ENCODE assay signal across 2 cellular contexts in the genomic region with DNA sequence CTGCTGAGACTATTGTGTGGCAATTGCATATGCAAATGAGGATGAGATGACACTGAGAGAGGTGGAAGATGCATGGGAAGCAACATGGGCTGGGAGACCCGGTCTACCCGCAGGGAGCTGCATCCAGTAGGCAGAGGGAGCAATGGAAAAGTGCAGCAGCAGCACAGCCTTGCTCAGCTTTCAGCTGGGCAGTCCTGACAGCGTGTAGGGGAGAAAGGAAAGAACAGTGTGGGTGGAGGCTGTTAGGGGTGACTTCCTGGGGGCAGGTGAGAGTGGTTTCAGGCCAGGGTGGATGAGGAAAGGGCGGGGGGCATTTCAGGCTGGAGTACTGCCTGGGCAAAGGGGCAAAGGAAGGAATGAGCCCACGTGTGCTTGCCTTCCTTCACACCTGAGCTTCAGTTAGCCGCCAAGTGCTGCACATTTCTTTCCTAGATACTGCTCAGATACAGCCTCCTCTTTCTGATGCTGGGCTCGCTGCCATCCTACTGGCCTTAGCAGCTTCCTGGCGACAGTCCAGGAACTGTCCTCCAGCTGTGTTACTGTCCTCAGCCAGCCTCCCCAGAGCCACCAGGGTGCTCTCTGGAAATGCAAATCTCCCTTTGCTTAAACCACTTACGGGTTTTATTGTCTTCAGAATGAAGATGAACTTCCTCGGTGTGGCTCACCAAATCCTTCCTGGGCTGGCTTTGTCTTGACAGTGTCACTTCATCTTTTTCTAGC.
TF ChIP-seq lines count a peak whose summit lies in the region.

No MANE protein-coding gene starts in this region.

TF ChIP-seq in SK-N-SH, 30 proteins besides CTCF, POLR2A, EP300 and RAD21 (continued from another document):
- TF ChIP-seq SIN3A (IDR thresholded peaks at IDR 0.05; ENCODE audit: borderline replicate concordance, low read depth, low read length) = no peak

TF ChIP-seq in SK-N-SH treated with all-trans-retinoic acid at 6 μM for 48 hours, 23 proteins besides CTCF, POLR2A, EP300 and RAD21 (continued from another document):
- TF ChIP-seq, protein P1, sequence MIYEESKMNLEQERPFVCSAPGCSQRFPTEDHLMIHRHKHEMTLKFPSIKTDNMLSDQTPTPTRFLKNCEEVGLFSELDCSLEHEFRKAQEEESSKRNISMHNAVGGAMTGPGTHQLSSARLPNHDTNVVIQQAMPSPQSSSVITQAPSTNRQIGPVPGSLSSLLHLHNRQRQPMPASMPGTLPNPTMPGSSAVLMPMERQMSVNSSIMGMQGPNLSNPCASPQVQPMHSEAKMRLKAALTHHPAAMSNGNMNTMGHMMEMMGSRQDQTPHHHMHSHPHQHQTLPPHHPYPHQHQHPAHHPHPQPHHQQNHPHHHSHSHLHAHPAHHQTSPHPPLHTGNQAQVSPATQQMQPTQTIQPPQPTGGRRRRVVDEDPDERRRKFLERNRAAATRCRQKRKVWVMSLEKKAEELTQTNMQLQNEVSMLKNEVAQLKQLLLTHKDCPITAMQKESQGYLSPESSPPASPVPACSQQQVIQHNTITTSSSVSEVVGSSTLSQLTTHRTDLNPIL (CRISPR knock-in tag; IDR thresholded peaks at IDR 0.05; ENCODE audit: low read depth) = no peak
- TF ChIP-seq BACH2 (CRISPR knock-in tag; IDR thresholded peaks at IDR 0.05; ENCODE audit: borderline replicate concordance) = no peak
- TF ChIP-seq, protein P2, sequence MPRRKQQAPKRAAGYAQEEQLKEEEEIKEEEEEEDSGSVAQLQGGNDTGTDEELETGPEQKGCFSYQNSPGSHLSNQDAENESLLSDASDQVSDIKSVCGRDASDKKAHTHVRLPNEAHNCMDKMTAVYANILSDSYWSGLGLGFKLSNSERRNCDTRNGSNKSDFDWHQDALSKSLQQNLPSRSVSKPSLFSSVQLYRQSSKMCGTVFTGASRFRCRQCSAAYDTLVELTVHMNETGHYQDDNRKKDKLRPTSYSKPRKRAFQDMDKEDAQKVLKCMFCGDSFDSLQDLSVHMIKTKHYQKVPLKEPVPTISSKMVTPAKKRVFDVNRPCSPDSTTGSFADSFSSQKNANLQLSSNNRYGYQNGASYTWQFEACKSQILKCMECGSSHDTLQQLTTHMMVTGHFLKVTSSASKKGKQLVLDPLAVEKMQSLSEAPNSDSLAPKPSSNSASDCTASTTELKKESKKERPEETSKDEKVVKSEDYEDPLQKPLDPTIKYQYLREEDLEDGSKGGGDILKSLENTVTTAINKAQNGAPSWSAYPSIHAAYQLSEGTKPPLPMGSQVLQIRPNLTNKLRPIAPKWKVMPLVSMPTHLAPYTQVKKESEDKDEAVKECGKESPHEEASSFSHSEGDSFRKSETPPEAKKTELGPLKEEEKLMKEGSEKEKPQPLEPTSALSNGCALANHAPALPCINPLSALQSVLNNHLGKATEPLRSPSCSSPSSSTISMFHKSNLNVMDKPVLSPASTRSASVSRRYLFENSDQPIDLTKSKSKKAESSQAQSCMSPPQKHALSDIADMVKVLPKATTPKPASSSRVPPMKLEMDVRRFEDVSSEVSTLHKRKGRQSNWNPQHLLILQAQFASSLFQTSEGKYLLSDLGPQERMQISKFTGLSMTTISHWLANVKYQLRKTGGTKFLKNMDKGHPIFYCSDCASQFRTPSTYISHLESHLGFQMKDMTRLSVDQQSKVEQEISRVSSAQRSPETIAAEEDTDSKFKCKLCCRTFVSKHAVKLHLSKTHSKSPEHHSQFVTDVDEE (CRISPR knock-in tag; IDR thresholded peaks at IDR 0.05) = no peak
- no peak for TF ChIP-seq ZC3H10 (CRISPR knock-in tag; IDR thresholded peaks at IDR 0.05)
- TF ChIP-seq ISL1 (CRISPR knock-in tag; IDR thresholded peaks at IDR 0.05) = no peak
- TF ChIP-seq OSR1 (CRISPR knock-in tag; IDR thresholded peaks at IDR 0.05) = no peak
- TF ChIP-seq, protein P3, sequence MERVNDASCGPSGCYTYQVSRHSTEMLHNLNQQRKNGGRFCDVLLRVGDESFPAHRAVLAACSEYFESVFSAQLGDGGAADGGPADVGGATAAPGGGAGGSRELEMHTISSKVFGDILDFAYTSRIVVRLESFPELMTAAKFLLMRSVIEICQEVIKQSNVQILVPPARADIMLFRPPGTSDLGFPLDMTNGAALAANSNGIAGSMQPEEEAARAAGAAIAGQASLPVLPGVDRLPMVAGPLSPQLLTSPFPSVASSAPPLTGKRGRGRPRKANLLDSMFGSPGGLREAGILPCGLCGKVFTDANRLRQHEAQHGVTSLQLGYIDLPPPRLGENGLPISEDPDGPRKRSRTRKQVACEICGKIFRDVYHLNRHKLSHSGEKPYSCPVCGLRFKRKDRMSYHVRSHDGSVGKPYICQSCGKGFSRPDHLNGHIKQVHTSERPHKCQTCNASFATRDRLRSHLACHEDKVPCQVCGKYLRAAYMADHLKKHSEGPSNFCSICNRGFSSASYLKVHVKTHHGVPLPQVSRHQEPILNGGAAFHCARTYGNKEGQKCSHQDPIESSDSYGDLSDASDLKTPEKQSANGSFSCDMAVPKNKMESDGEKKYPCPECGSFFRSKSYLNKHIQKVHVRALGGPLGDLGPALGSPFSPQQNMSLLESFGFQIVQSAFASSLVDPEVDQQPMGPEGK (CRISPR knock-in tag; IDR thresholded peaks at IDR 0.05; ENCODE audit: borderline replicate concordance) = no peak
- TF ChIP-seq ZNF70 (CRISPR knock-in tag; IDR thresholded peaks at IDR 0.05) = no peak
- TF ChIP-seq ZNF8 (CRISPR knock-in tag; IDR thresholded peaks at IDR 0.05) = no peak
